In the genomic region with DNA sequence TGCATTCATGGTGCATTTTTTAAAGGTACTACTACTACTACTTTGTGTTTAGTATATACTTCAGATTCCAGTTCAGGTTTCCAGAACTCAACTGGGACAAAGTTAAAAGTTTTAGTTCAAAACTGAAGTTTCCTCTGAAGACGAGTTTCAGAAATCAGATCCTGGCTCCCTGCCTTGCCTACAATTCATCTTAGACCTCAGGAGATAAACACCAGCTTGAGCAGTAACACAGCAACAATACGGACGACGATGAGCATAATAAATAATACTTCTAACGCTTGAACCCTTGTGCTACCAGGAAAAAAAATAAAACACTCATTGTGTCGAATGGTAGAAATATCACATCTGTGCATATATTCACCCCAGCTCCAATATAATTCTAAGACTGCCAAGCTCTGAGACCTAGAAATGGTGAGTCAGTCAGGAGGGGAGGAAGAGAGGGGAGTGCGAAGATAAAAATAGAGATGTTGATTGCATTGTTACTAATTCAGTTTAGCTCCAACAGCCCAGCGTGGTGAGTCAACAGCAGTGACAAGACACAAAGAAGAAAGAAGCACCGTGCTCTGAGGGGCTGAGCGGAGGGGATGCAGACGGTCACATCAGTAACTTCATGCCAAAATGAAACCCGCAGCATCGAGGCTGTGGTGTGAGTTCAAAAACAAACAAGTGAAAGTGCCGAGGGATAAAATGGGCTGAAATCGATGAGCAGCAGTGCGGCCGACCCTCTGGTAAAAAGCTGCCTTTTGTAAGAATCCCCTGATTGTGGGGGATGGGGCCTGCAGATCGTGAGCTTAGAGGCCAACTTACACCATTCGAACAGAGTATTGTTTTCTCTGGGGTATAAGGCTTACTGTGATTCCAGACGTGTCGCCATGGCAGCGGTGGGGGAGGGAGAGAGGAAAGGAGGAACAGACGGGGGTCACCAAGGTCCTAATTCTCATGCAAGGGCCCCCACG, we compare ENCODE assay signal across 8 cellular contexts.
DNase-seq lines count a peak whose midpoint lies in the region; ATAC-seq lines count a peak whose summit lies in the region.

No MANE protein-coding gene starts in this region.

- DNase-seq in NCI-H82 treated with DMSO at 0.1 percent for 48 hours (lab: John Stamatoyannopoulos, UW; ENCODE audit: unreplicated experiment): peak; percentile 80
- peak; percentile 87 for DNase-seq in dermis blood vessel endothelial cell
- peak; percentile 68 to 93 for DNase-seq in lung microvascular endothelial cell (ENCODE audit: low read depth in 2 of 2)
- no peak for DNase-seq in SW 1271 (lab: John Stamatoyannopoulos, UW)
- no peak for DNase-seq in activated CD4-positive, alpha-beta T cell treated with anti-CD3 and anti-CD28 coated beads for 1 hour

- H3K9ac ChIP-seq in ES-I3 (ENCODE audit: low read depth, low read length): peak overlapping the region; percentile 65

- H3K27ac ChIP-seq in temporal lobe (ENCODE audit: low read depth, low read length): peak overlapping the region; percentile 39

- H3K4me1 ChIP-seq in ES-I3 (ENCODE audit: insufficient read depth, low read length): peaks cover 23% of the 10 kb centered on the region

- no peak for ATAC-seq in GM21381 (IDR thresholded peaks at IDR 0.05; ENCODE audit: unreplicated experiment)

- no peaks in the 10 kb centered on the region for H3K36me3 ChIP-seq in ES-I3 (ENCODE audit: insufficient read depth, low read length)

- no peaks in the 10 kb centered on the region for H3K9me3 ChIP-seq in ES-I3 (ENCODE audit: control insufficient read depth, insufficient read depth, low read length)

Comparison
In these comparisons a context has a peak if more than half of its experiments do, and no peak if none do; other contexts are left out.
1. DNase-seq: peak in NCI-H82 treated with DMSO at 0.1 percent for 48 hours (single experiment), dermis blood vessel endothelial cell (single experiment) and lung microvascular endothelial cell (2 of 2); none in SW 1271 (0 of 2) and activated CD4-positive, alpha-beta T cell treated with anti-CD3 and anti-CD28 coated beads for 1 hour (single experiment).